ENCODE assay signal across 32 cellular contexts in genomic region chr2:6089474-6089873, GRCh38.
"Had no signal": no experiment of that assay in that cellular context is flagged by ENCODE, and none has a peak within 500 bp of the region (broad histone marks: within the 10 kb centered on the region; RNA-seq: fewer than 3 reads in every experiment).

No MANE protein-coding gene starts in this region.

- H3K4me3 ChIP-seq: ascending aorta, cardiac muscle cell, colonic mucosa had no signal

- H3K4me1 Mint-ChIP-seq: activated B cell treated with CpG ODN at 0.5 μM for 24 hours; activated CD4-positive, alpha-beta memory T cell treated with anti-CD3 and anti-CD28 coated beads, Interleukin-2, amount 10 ng/mL, durations not matched to agents 7 days and 5 days; activated naive CD8-positive, alpha-beta T cell treated with anti-CD3 and anti-CD28 coated beads, Interleukin-2, amount 10 ng/mL, durations not matched to agents 7 days and 5 days; activated T-helper 17 cell treated with anti-CD3 and anti-CD28 coated beads, Interleukin-2, amount 50 U/mL, for 72 hours; central memory CD8-positive, alpha-beta T cell had no signal

- DNase-seq: activated B cell treated with CpG ODN at 0.5 μM for 24 hours; activated CD4-positive, alpha-beta memory T cell treated with anti-CD3 and anti-CD28 coated beads, Interleukin-2, amount 10 ng/mL, durations not matched to agents 7 days and 5 days; activated CD4-positive, alpha-beta T cell treated with anti-CD3 and anti-CD28 coated beads for 4 hours; activated CD4-positive, CD25-positive, alpha-beta regulatory T cell treated with anti-CD3 and anti-CD28 coated beads, Interleukin-2, amount 50 U/mL, for 72 hours; activated effector memory CD4-positive, alpha-beta T cell treated with anti-CD3 and anti-CD28 coated beads, Interleukin-2, amount 50 U/mL, for 16 hours; activated naive CD4-positive, alpha-beta T cell; activated naive CD4-positive, alpha-beta T cell treated with anti-CD3 and anti-CD28 coated beads, Interleukin-2, amount 50 U/mL, for 16 hours; activated naive CD8-positive, alpha-beta T cell treated with anti-CD3 and anti-CD28 coated beads, Interleukin-2, amount 10 ng/mL, durations not matched to agents 7 days and 5 days; activated T-cell treated with anti-CD3 and anti-CD28 coated beads, Interleukin-2, amount 50 U/mL, for 1 hour; activated T-cell treated with anti-CD3 and anti-CD28 coated beads, Interleukin-2, amount 50 U/mL, for 72 hours; amygdala; colonic mucosa; NCI-H1092 treated with DMSO at 0.1 percent for 48 hours; NCI-H1417; NCI-H1694; NCI-H1930; NCI-H2081 treated with DMSO at 0.1 percent for 48 hours; NCI-H345; NCI-H510A; NCI-H526; NCI-H748 treated with DMSO at 0.1 percent for 48 hours; OCI-M1; Right ventricle myocardium superior; SW 1271; T-helper 1 cell; T-helper 2 cell; T-helper 9 cell had no signal

- H3K36me3 ChIP-seq: ascending aorta, cardiac muscle cell, colonic mucosa had no signal

- H3K27me3 Mint-ChIP-seq: activated B cell treated with CpG ODN at 0.5 μM for 24 hours; activated CD4-positive, alpha-beta memory T cell treated with anti-CD3 and anti-CD28 coated beads, Interleukin-2, amount 10 ng/mL, durations not matched to agents 7 days and 5 days; activated naive CD8-positive, alpha-beta T cell treated with anti-CD3 and anti-CD28 coated beads, Interleukin-2, amount 10 ng/mL, durations not matched to agents 7 days and 5 days; activated T-helper 17 cell treated with anti-CD3 and anti-CD28 coated beads, Interleukin-2, amount 50 U/mL, for 72 hours; central memory CD8-positive, alpha-beta T cell had no signal

- H3K27ac Mint-ChIP-seq: activated B cell treated with CpG ODN at 0.5 μM for 24 hours; activated CD4-positive, alpha-beta memory T cell treated with anti-CD3 and anti-CD28 coated beads, Interleukin-2, amount 10 ng/mL, durations not matched to agents 7 days and 5 days; activated naive CD8-positive, alpha-beta T cell treated with anti-CD3 and anti-CD28 coated beads, Interleukin-2, amount 10 ng/mL, durations not matched to agents 7 days and 5 days; activated T-cell treated with anti-CD3 and anti-CD28 coated beads, Interleukin-2, amount 50 U/mL, for 72 hours; activated T-helper 17 cell treated with anti-CD3 and anti-CD28 coated beads, Interleukin-2, amount 50 U/mL, for 72 hours had no signal

- H3K9me3 Mint-ChIP-seq: activated B cell treated with CpG ODN at 0.5 μM for 24 hours had no signal

- H3K4me1 ChIP-seq: ascending aorta, colonic mucosa had no signal

- ATAC-seq: activated T-cell treated with anti-CD3 and anti-CD28 coated beads, Interleukin-2, amount 50 U/mL, for 72 hours; activated T-helper 17 cell treated with anti-CD3 and anti-CD28 coated beads, Interleukin-2, amount 50 U/mL, for 72 hours had no signal

- H3K27me3 ChIP-seq: ascending aorta, cardiac muscle cell, colonic mucosa had no signal

- H3K27ac ChIP-seq: ascending aorta, cardiac muscle cell, colonic mucosa, VCaP had no signal

- H3K36me3 Mint-ChIP-seq: activated naive CD8-positive, alpha-beta T cell treated with anti-CD3 and anti-CD28 coated beads, Interleukin-2, amount 10 ng/mL, durations not matched to agents 7 days and 5 days had no signal

- H3K4me3 Mint-ChIP-seq: activated B cell treated with CpG ODN at 0.5 μM for 24 hours; activated CD4-positive, alpha-beta memory T cell treated with anti-CD3 and anti-CD28 coated beads, Interleukin-2, amount 10 ng/mL, durations not matched to agents 7 days and 5 days; activated naive CD8-positive, alpha-beta T cell treated with anti-CD3 and anti-CD28 coated beads, Interleukin-2, amount 10 ng/mL, durations not matched to agents 7 days and 5 days; activated T-cell treated with anti-CD3 and anti-CD28 coated beads, Interleukin-2, amount 50 U/mL, for 72 hours; activated T-helper 17 cell treated with anti-CD3 and anti-CD28 coated beads, Interleukin-2, amount 50 U/mL, for 72 hours; central memory CD8-positive, alpha-beta T cell had no signal

- H3K9me3 ChIP-seq: ascending aorta, colonic mucosa had no signal
